ENCODE assay signal across 13 cellular contexts in the genomic region with DNA sequence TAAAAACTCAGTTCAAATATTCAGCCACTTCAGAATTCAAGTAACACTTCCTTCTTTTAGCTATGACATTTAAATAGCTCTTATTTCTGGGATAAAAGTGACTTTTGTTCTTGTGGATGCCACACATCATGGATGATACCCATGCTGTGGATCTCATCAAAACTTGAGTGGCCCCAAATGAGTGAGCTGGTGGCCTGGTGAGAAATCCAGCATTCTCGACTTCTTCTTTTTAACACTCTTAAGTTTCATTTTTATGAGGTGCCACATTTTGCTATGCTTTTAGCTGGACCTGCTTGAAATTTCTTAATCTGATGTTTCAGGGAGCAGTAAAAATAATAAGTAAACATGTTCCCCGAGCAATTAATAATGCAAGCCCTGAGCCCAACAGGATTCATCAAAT.
"Had no signal": no experiment of that assay in that cellular context is flagged by ENCODE, and none has a peak within 500 bp of the region (broad histone marks: within the 10 kb centered on the region; RNA-seq: fewer than 3 reads in every experiment).

No MANE protein-coding gene starts in this region.

- H3K4me1 ChIP-seq: left ventricle myocardium inferior, right lobe of liver, transverse colon had no signal

- H3K27ac ChIP-seq: gastrocnemius medialis, left ventricle myocardium inferior, psoas muscle, right lobe of liver, transverse colon had no signal

- H3K27me3 ChIP-seq: gastrocnemius medialis, right lobe of liver, transverse colon had no signal

- H3K9me3 Mint-ChIP-seq: activated CD4-positive, alpha-beta T cell treated with anti-CD3 and anti-CD28 coated beads, Interleukin-2, amount 10 ng/mL, durations not matched to agents 24 days and 14 days; nephron progenitor cell had no signal

- H3K27ac Mint-ChIP-seq: activated CD4-positive, alpha-beta T cell treated with anti-CD3 and anti-CD28 coated beads, Interleukin-2, amount 10 ng/mL, durations not matched to agents 24 days and 14 days; nephron progenitor cell had no signal

- ATAC-seq: gastrocnemius medialis, psoas muscle had no signal

- H3K36me3 ChIP-seq: gastrocnemius medialis, left ventricle myocardium inferior, right lobe of liver, transverse colon had no signal

- H3K4me3 Mint-ChIP-seq: activated CD4-positive, alpha-beta T cell treated with anti-CD3 and anti-CD28 coated beads, Interleukin-2, amount 10 ng/mL, durations not matched to agents 24 days and 14 days; nephron progenitor cell had no signal

- H3K9me3 ChIP-seq: gastrocnemius medialis, left ventricle myocardium inferior, psoas muscle, right lobe of liver, transverse colon had no signal

- H3K27me3 Mint-ChIP-seq: activated CD4-positive, alpha-beta T cell treated with anti-CD3 and anti-CD28 coated beads, Interleukin-2, amount 10 ng/mL, durations not matched to agents 24 days and 14 days had no signal

- H3K4me1 Mint-ChIP-seq: activated CD4-positive, alpha-beta T cell treated with anti-CD3 and anti-CD28 coated beads, Interleukin-2, amount 10 ng/mL, durations not matched to agents 24 days and 14 days had no signal

- H3K4me3 ChIP-seq: gastrocnemius medialis, left ventricle myocardium inferior, psoas muscle, right lobe of liver, transverse colon had no signal

- DNase-seq: activated CD4-positive, alpha-beta T cell treated with anti-CD3 and anti-CD28 coated beads, Interleukin-2, amount 10 ng/mL, durations not matched to agents 24 days and 14 days; activated CD8-positive, alpha-beta memory T cell treated with anti-CD3 and anti-CD28 coated beads for 24 hours; activated naive CD4-positive, alpha-beta T cell treated with Interleukin-2 at 50 U/mL for 16 hours; gastrocnemius medialis; left ventricle myocardium inferior; mesenchymal stem cell; nephron progenitor cell; psoas muscle; right lobe of liver; stimulated activated CD4-positive, alpha-beta T cell treated with anti-CD3 and anti-CD28 coated beads, Interleukin-1b, Interleukin-23, amount 100 ng/mL, for 48 hours; stimulated activated naive CD4-positive, alpha-beta T cell; substantia nigra had no signal
